Comparison of ENCODE assay signal across 30 cellular contexts in the genomic region with DNA sequence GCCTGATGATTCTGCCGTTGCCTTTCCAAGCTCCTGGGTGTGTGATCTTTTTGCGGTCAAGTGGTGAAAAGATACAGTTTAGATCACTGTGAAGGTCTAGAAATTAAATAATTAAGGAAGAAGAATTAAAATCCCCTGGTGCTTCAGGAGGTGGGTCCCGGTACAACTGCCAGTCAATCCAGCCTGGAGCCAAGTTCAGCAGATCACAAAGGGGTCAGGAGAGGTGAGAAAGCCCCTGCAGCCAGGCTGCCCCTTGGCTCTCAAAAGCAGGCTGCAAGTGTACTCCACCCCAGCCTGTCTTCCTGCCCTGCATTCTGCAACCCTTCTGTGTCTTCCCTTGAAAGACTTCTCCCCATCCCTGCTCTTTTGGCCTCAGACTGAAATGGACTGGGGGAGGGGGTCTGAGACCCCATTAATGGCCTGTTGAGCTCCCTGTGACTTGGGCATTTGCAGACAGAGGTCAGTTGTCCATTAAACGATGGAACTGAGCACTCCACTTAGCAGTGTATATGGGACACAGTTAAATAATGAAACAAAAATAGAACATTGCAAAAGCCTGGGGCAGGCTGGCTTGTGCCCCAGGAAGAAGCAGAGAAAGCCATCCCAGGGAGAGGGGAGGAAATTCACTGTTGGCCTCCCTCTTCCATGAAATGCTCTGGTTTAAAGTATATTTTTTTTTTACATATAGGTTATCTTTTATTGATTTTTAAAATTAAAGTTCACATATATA. TPM values are rescaled to one million over a fixed set of nuclear protein-coding genes. Genes with fewer than 3 reads are reported as not detected.
"Had no signal": no experiment of that assay in that cellular context is flagged by ENCODE, and none has a peak within 500 bp of the region (broad histone marks: within the 10 kb centered on the region; RNA-seq: fewer than 3 reads in every experiment).

No MANE protein-coding gene starts in this region.

- H2AFZ ChIP-seq: hepatocyte, parathyroid adenoma had no signal

- H3K27ac ChIP-seq: adrenal gland, colonic mucosa, dorsolateral prefrontal cortex, hepatocyte, parathyroid adenoma, thoracic aorta, upper lobe of left lung, WERI-Rb-1 had no signal

- ATAC-seq: activated CD8-positive, alpha-beta T cell treated with anti-CD3 and anti-CD28 coated beads, Interleukin-2, amount 10 ng/mL, durations not matched to agents 7 days and 5 days; effector memory CD8-positive, alpha-beta T cell; esophagus mucosa; SK-N-SH treated with all-trans-retinoic acid at 6 μM for 48 hours had no signal

- H3K4me2 ChIP-seq: hepatocyte, smooth muscle cell had no signal

- H3K9ac ChIP-seq: parathyroid adenoma had no signal

- H3K36me3 ChIP-seq: adrenal gland, colonic mucosa, thoracic aorta, upper lobe of left lung had no signal

- DNase-seq: activated CD4-positive, alpha-beta T cell treated with anti-CD3 and anti-CD28 coated beads, Interleukin-2, amount 50 U/mL, for 1 hour; activated CD4-positive, CD25-positive, alpha-beta regulatory T cell treated with anti-CD3 and anti-CD28 coated beads, Interleukin-2, amount 50 U/mL, for 72 hours; activated CD8-positive, alpha-beta T cell treated with anti-CD3 and anti-CD28 coated beads, Interleukin-2, amount 10 ng/mL, durations not matched to agents 7 days and 5 days; activated gamma-delta T cell treated with Interleukin-2 at 50 U/mL for 16 hours; adrenal gland; colonic mucosa; dorsolateral prefrontal cortex; effector memory CD8-positive, alpha-beta T cell; immature natural killer cell; nucleus accumbens; stimulated activated CD4-positive, alpha-beta T cell treated with anti-CD3 and anti-CD28 coated beads, Interleukin-15, amount 100 ng/mL, for 24 hours; stimulated activated CD4-positive, alpha-beta T cell treated with anti-CD3 and anti-CD28 coated beads, Interleukin-2, amount 100 ng/mL, for 48 hours; stimulated activated CD8-positive, alpha-beta memory T cell treated with anti-CD3 and anti-CD28 coated beads, Interleukin-4, amount 100 ng/mL, for 48 hours; stimulated activated naive CD4-positive, alpha-beta T cell; upper lobe of left lung; WERI-Rb-1 had no signal

- H3K9me3 ChIP-seq: adrenal gland, colonic mucosa, thoracic aorta had no signal

- H3K4me3 ChIP-seq: adrenal gland, colonic mucosa, dorsolateral prefrontal cortex, hepatocyte, smooth muscle cell, thoracic aorta, upper lobe of left lung had no signal

- H3K27me3 ChIP-seq: adrenal gland, colonic mucosa, hepatocyte, upper lobe of left lung had no signal

- H3K4me1 ChIP-seq: adrenal gland, colonic mucosa, parathyroid adenoma, upper lobe of left lung had no signal

RNA-seq across cellular contexts. Expression of a gene that starts 15.1 kb away (rescaled TPM):
- total RNA-seq: activated CD8-positive, alpha-beta T cell treated with anti-CD3 and anti-CD28 coated beads, Interleukin-2, amount 10 ng/mL, durations not matched to agents 7 days and 5 days; activated T-helper 1 cell treated with anti-CD3 and anti-CD28 coated beads, Interleukin-12 subunit alpha, Interleukin-12 subunit beta, Interleukin-2, Interleukin-4 antibody, amounts not matched to agents 30 ng/mL and 10 ng/mL and 1 ng/mL, durations not matched to agents 14 hours and 24 hours and 36 hours; adrenal gland; astrocyte; endothelial cell of umbilical vein; esophagus mucosa; hepatocyte; kidney epithelial cell; liver; natural killer cell treated with Interleukin-12 subunit alpha and Interleukin-12 subunit beta and Interleukin-15 and Interleukin-18, amount 100 ng/mL, for 72 hours; sciatic nerve; smooth muscle cell; T-helper 2 cell treated with Interferon-gamma antibody and Interleukin-4, amounts not matched to agents 100 ng/mL and 5 ng/mL, for 36 hours; thoracic aorta; upper lobe of left lung had no signal
- polyA plus RNA-seq: adrenal gland, endothelial cell of umbilical vein, hepatocyte, immature natural killer cell, liver, smooth muscle cell had no signal
